Comparison of ENCODE assay signal across 27 cellular contexts in the genomic region with DNA sequence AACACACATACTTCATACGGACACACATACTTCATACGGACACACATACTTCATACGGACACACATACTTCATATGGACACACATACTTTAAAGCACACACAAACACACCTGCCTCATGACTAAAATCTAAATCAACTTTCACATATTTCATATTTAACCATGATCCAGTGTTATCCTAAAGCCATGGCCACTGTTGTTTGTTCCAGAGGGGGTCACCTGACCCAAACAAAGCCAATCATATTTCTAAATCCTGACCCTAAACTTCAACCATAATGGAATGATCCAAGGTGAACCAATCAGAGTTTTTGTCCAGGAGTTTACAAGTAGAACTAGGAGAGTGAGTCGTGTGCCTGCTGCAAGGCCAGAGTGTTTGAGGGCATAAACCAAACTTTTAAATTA.
"Had no signal": no experiment of that assay in that cellular context is flagged by ENCODE, and none has a peak within 500 bp of the region (broad histone marks: within the 10 kb centered on the region; RNA-seq: fewer than 3 reads in every experiment).

No MANE protein-coding gene starts in this region.

- H3K36me3 ChIP-seq: colonic mucosa, esophagus squamous epithelium, gastrocnemius medialis, gastroesophageal sphincter, heart left ventricle, heart right ventricle had no signal

- H3K4me1 ChIP-seq: colonic mucosa, esophagus squamous epithelium, foreskin keratinocyte, gastrocnemius medialis, gastroesophageal sphincter, heart left ventricle had no signal

- ATAC-seq: effector memory CD8-positive, alpha-beta T cell; esophagus mucosa; foreskin keratinocyte; gastrocnemius medialis; gastroesophageal sphincter; heart left ventricle; heart right ventricle had no signal

- H3K27me3 ChIP-seq: colonic mucosa, esophagus squamous epithelium, foreskin keratinocyte, gastrocnemius medialis, gastroesophageal sphincter, heart left ventricle, heart right ventricle had no signal

- H3K4me3 ChIP-seq: colonic mucosa, coronary artery, dorsolateral prefrontal cortex, esophagus squamous epithelium, gastrocnemius medialis, gastroesophageal sphincter, heart left ventricle, heart right ventricle had no signal

- DNase-seq: colonic mucosa; cortex of kidney; dermis blood vessel endothelial cell; dorsolateral prefrontal cortex; effector CD4-positive, alpha-beta T cell; effector CD8-positive, alpha-beta T cell; effector memory CD4-positive, alpha-beta T cell; effector memory CD8-positive, alpha-beta T cell; endodermal cell; erythroblast; esophagus squamous epithelium; foreskin fibroblast; foreskin keratinocyte; foreskin melanocyte; gastrocnemius medialis; glutamatergic neuron; head of caudate nucleus; heart left ventricle; heart right ventricle had no signal

- H3K27ac ChIP-seq: coronary artery, dorsolateral prefrontal cortex, epithelial cell of prostate, esophagus squamous epithelium, foreskin keratinocyte, gastrocnemius medialis, gastroesophageal sphincter, heart left ventricle, heart right ventricle had no signal

- FAIRE-seq: colon, endometrium, endothelial cell of umbilical vein, frontal cortex had no signal

- H3K9me3 ChIP-seq: colonic mucosa, esophagus squamous epithelium, gastrocnemius medialis, gastroesophageal sphincter, heart left ventricle, heart right ventricle had no signal
